8 cellular contexts compared by ENCODE assay signal in the genomic region with DNA sequence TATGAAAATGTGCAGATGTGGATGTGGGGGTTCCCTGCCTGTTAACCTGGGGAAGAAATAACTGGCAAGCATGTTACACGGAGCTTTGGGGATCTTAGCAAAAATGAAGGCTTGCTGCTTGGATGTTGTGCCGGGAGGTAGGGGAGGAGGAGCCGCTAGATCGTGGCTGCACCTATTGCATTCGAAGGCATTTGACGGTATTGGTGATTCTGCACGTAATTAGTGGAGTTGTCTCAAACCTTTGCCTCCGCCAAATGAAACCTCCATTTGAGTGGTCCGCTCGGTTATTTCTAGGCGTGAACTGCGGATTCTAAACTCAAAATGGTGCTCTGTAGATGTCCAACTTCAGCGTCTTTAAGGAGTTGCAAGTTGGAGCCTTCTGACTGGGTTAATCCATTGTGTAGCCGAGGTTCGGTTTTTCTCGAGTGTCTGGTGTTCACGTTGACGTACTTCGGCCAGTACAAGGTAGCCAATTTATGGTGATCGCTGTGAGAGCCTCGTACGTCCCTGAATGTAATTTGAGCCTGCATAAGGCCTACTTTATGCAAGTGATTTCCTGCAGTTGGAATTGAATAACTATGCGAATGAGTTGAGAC. TPM values are rescaled to one million over a fixed set of nuclear protein-coding genes. Genes with fewer than 3 reads are reported as not detected.
DNase-seq lines count a peak whose midpoint lies in the region; ATAC-seq and TF ChIP-seq lines count a peak whose summit lies in the region.

No MANE protein-coding gene starts in this region.

- POLR2A ChIA-PET in A673 (lab: Charles Lee; ENCODE audit: low non-redundant PET): no interaction called here

- H3K27me3 ChIP-seq in A673 (replicated peaks; ENCODE audit: insufficient read depth, low read depth, low read length, poor library complexity) (peaks cover 27% of the 10 kb centered on the region), HUES64 (ENCODE audit: insufficient read depth, low read length) (peaks cover 43% of the 10 kb centered on the region), fibroblast of lung (ENCODE audit: control insufficient read depth, insufficient read depth, low read length) (peaks cover 8% of the 10 kb centered on the region), parathyroid adenoma (ENCODE audit: control insufficient read depth, insufficient read depth, low read length) (no peaks in the 10 kb centered on the region)

- ATAC-seq in HG03159 (IDR thresholded peaks at IDR 0.05; ENCODE audit: unreplicated experiment): no peak
- no peak for ATAC-seq in GM19452 (IDR thresholded peaks at IDR 0.05; ENCODE audit: unreplicated experiment)

- H3K4me3 ChIP-seq in A673 (ENCODE audit: low read depth, low read length, poor library complexity, severe bottlenecking) (peak overlapping the region; percentile 73), HUES64 (ENCODE audit: low read length) (peak overlapping the region; percentile 63), fibroblast of lung (replicated peaks in 1 of 4; ENCODE audit: control extremely low read depth in 1 of 4, insufficient read depth in 1 of 4, low read depth in 3 of 4, low read length in 4 of 4) (peak overlapping the region; percentile 68 to 72 (median 70)), parathyroid adenoma (ENCODE audit: low read depth, low read length) (peak overlapping the region; percentile 28)

- peaks cover 2% of the 10 kb centered on the region for H4K20me1 ChIP-seq in fibroblast of lung (ENCODE audit: control insufficient read depth, extremely low read depth, insufficient read depth, low read length)

- intact Hi-C loops in A673 (cut with micrococcal nuclease; ENCODE audit: unreplicated experiment): no loop called here

- no TSS peak for BruUV-seq in A673 (replicated peaks; lab: Mats Ljungman, UMichigan)

- H3K4me1 ChIP-seq in A673 (ENCODE audit: insufficient read depth, low read length, poor library complexity, severe bottlenecking) (peaks cover 37% of the 10 kb centered on the region), HUES64 (ENCODE audit: insufficient read depth, low read length) (peaks cover 35% of the 10 kb centered on the region), fibroblast of lung (ENCODE audit: control insufficient read depth, extremely low read depth, insufficient read depth, low read length) (no peaks in the 10 kb centered on the region), parathyroid adenoma (peaks cover 17% of the 10 kb centered on the region)

- H3K27ac ChIP-seq in A673 (ENCODE audit: low read depth, low read length, poor library complexity, severe bottlenecking): no peak overlapping the region
- H3K27ac ChIP-seq in HUES64 (ENCODE audit: low read depth, low read length): no peak overlapping the region
- H3K27ac ChIP-seq in fibroblast of lung (ENCODE audit: insufficient read depth, low read length): no peak overlapping the region
- H3K27ac ChIP-seq in parathyroid adenoma: no peak overlapping the region

- TF ChIP-seq CTCF in A673 (conservative IDR thresholded peaks at IDR 0.05; ENCODE audit: low read depth, low read length) (no peak), fibroblast of lung (conservative IDR thresholded peaks at IDR 0.05 in 1 of 2, IDR thresholded peaks at IDR 0.05 in 1 of 2; ENCODE audit: low read depth in 1 of 2, low read length in 2 of 2) (no peak), parathyroid adenoma (IDR thresholded peaks at IDR 0.05) (no peak)

- H3K36me3 ChIP-seq in A673 (ENCODE audit: insufficient read depth, low read length, poor library complexity, severe bottlenecking) (no peaks in the 10 kb centered on the region), HUES64 (ENCODE audit: insufficient read depth, low read length) (no peaks in the 10 kb centered on the region), fibroblast of lung (ENCODE audit: control insufficient read depth, insufficient read depth, low read length) (no peaks in the 10 kb centered on the region), parathyroid adenoma (ENCODE audit: control insufficient read depth, insufficient read depth, low read length) (no peaks in the 10 kb centered on the region)

- WGBS in HUES64: 3% methylated on average over 23 of the region's 23 CpGs

- H3K9ac ChIP-seq in HUES64 (ENCODE audit: low read depth, low read length) (peak overlapping the region; percentile 74), fibroblast of lung (ENCODE audit: insufficient read depth, low read length) (no peak overlapping the region), parathyroid adenoma (no peak overlapping the region)

- H2AFZ ChIP-seq in fibroblast of lung (ENCODE audit: low read length) (no peak overlapping the region), parathyroid adenoma (peak overlapping the region; percentile 51)

- H3K9me3 ChIP-seq in A673 (ENCODE audit: low read depth, low read length, poor library complexity, severe bottlenecking) (no peaks in the 10 kb centered on the region), HUES64 (ENCODE audit: insufficient read depth, low read depth, low read length) (no peaks in the 10 kb centered on the region), fibroblast of lung (ENCODE audit: control insufficient read depth, insufficient read depth, low read depth, low read length) (no peaks in the 10 kb centered on the region), parathyroid adenoma (ENCODE audit: control insufficient read depth, low read length) (no peaks in the 10 kb centered on the region)

- CTCF ChIA-PET in A673 (lab: Charles Lee): no interaction called here

- peaks cover 29% of the 10 kb centered on the region for H3K79me2 ChIP-seq in fibroblast of lung (ENCODE audit: control insufficient read depth, insufficient read depth, low read length)
- peaks cover 41% of the 10 kb centered on the region for H3K79me2 ChIP-seq in parathyroid adenoma

- DNase-seq in A673 (ENCODE audit: low spot score) (peak; percentile 19), fibroblast of lung (ENCODE audit: low read depth in 2 of 2) (peak; percentile 47 to 65), iPS-NIHi7 (ENCODE audit: extremely low spot score) (no peak)
- peak; percentile 17 to 18 for DNase-seq in activated CD4-positive, alpha-beta T cell treated with anti-CD3 and anti-CD28 coated beads, Interleukin-2, amount 50 U/mL, for 4 hours

- H3K4me2 ChIP-seq in fibroblast of lung (ENCODE audit: extremely low read depth, insufficient read depth, low read length) (peak overlapping the region; percentile 81), parathyroid adenoma (ENCODE audit: low read length) (peak overlapping the region; percentile 72)

RNA-seq across cellular contexts. Expression of gene TNRC6C, which starts 1.5 kb away (rescaled TPM):
- total RNA-seq in A673 (2021) (26.7 and 30.2 TPM in 2 replicates), fibroblast of lung (3.1 and 4.6 TPM in 2 replicates)
- polyA plus RNA-seq in HUES64 (2013, experiment 1 of 2): 7.9 TPM
- polyA plus RNA-seq in HUES64 (2013, experiment 2 of 2): 8.4 TPM
- 2.1 and 3.9 TPM in 2 replicates for polyA plus RNA-seq in fibroblast of lung
- 3.4 and 3.7 TPM in 2 replicates for polyA plus RNA-seq in fibroblast of lung (2012)
- polyA minus RNA-seq in fibroblast of lung (ENCODE audit: low replicate concordance): 5.9 and 20.0 TPM in 2 replicates
